ENCODE assay signal across 8 cellular contexts in the genomic region with DNA sequence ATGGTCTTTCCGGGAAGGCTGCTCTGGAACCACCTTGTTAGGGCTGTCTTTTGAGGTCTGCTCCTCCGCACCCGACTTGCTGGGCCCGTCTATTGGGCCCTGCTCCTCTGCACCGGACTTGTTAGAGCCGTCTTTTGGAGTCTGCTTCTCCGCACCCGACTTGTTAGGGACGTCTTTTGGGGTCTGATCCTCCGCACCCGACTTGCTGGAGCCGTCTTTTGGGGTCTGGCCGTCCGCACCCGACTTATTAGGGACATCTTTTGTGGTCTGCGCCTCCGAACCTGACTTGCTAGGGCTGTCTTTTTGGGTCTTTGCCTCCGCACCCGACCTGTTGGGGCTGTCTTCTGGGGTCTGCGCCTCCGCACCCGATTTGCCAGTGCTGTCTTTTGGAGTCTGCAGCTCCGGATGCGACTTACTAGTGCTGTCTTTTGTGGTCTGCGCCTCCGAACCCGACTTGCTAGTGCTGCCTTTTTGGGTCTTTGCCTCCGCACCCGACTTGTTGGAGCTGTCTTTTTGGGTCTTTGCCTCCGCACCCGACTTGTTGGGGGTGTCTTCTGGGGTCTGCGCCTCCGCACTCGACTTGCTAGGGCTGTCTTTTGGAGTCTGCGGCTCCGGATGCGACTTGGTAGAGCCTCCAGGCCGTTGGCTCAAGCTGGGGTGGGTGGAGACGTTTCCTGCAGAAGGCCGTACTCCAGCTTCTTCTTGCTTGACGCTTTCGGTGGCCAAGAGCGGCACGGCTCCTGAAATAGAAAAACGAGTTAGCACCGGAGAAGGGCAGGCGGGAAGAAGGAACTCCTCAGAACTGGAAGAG. TPM values are rescaled to one million over a fixed set of nuclear protein-coding genes. Genes with fewer than 3 reads are reported as not detected.
DNase-seq lines count a peak whose midpoint lies in the region; TF ChIP-seq lines count a peak whose summit lies in the region.

No MANE protein-coding gene starts in this region.

- no peaks in the 10 kb centered on the region for H3K9me3 ChIP-seq in neutrophil

- TF ChIP-seq CTCF in fibroblast of mammary gland (conservative IDR thresholded peaks at IDR 0.05; ENCODE audit: control insufficient read depth, insufficient read depth, low read depth, low read length) = no peak
- TF ChIP-seq CTCF in neutrophil (IDR thresholded peaks at IDR 0.05) = no peak

- peaks cover 53% of the 10 kb centered on the region for H3K4me1 Mint-ChIP-seq in activated T-cell treated with anti-CD3 and anti-CD28 coated beads, Interleukin-2, amount 50 U/mL, for 24 hours (ENCODE audit: low read depth)

- DNase-seq in EL (peak; percentile 48), HCEC 1CT (peak; percentile 19), NCI-H526 treated with DMSO at 0.1 percent for 48 hours (lab: John Stamatoyannopoulos, UW) (peak; percentile 40), fibroblast of mammary gland (ENCODE audit: low read depth) (peak; percentile 47), NCI-H226 (no peak)
- DNase-seq in activated T-cell treated with anti-CD3 and anti-CD28 coated beads, Interleukin-2, amount 50 U/mL, for 24 hours = peak; percentile 73

- H3K27me3 Mint-ChIP-seq in activated T-cell treated with anti-CD3 and anti-CD28 coated beads, Interleukin-2, amount 50 U/mL, for 24 hours = no peaks in the 10 kb centered on the region

- H3K27ac Mint-ChIP-seq in activated T-cell treated with anti-CD3 and anti-CD28 coated beads, Interleukin-2, amount 50 U/mL, for 24 hours = peak overlapping the region; percentile 98

- peaks cover 28% of the 10 kb centered on the region for H3K36me3 ChIP-seq in neutrophil
- H3K36me3 ChIP-seq in urinary bladder (ENCODE audit: insufficient read depth) = no peaks in the 10 kb centered on the region

- peak overlapping the region; percentile 70 for H3K4me3 ChIP-seq in fibroblast of mammary gland (ENCODE audit: control insufficient read depth, low read depth, low read length)
- peak overlapping the region; percentile 77 to 87 for H3K4me3 ChIP-seq in neutrophil (ENCODE audit: low read depth in 1 of 2, low read length in 1 of 2)
- H3K4me3 ChIP-seq in urinary bladder (ENCODE audit: low read depth, low read length) = peak overlapping the region; percentile 74

- 6% methylated on average over 47 of the region's 47 CpGs for WGBS in urinary bladder

- H3K9me3 Mint-ChIP-seq in activated T-cell treated with anti-CD3 and anti-CD28 coated beads, Interleukin-2, amount 50 U/mL, for 24 hours = no peaks in the 10 kb centered on the region

- H3K27me3 ChIP-seq in neutrophil = no peaks in the 10 kb centered on the region

- H3K27ac ChIP-seq in neutrophil = peak overlapping the region; percentile 98
- peak overlapping the region; percentile 1 for H3K27ac ChIP-seq in urinary bladder (ENCODE audit: low read depth)

- H3K4me1 ChIP-seq in neutrophil (ENCODE audit: control insufficient read depth in 1 of 2, insufficient read depth in 1 of 2, low read depth in 1 of 2, low read length in 1 of 2) = peaks cover 47 to 61% of the 10 kb centered on the region in 2 experiments
- peaks cover under 1% of the 10 kb centered on the region for H3K4me1 ChIP-seq in urinary bladder (ENCODE audit: insufficient read depth)

- peak overlapping the region; percentile 94 for H3K4me3 Mint-ChIP-seq in activated T-cell treated with anti-CD3 and anti-CD28 coated beads, Interleukin-2, amount 50 U/mL, for 24 hours

- H3K36me3 Mint-ChIP-seq in activated T-cell treated with anti-CD3 and anti-CD28 coated beads, Interleukin-2, amount 50 U/mL, for 24 hours (ENCODE audit: low read depth) = peaks cover 64% of the 10 kb centered on the region

RNA-seq across cellular contexts. Expression of a gene that starts 0.6 kb away (rescaled TPM):
- 58.7 TPM for total RNA-seq in urinary bladder
- 81.0 TPM for polyA plus RNA-seq in urinary bladder

RNA-seq across cellular contexts. Expression of a gene that starts 27.2 kb away (rescaled TPM):
- total RNA-seq in urinary bladder = 22.5 TPM
- polyA plus RNA-seq in urinary bladder = 34.4 TPM

RNA-seq across cellular contexts. Expression of a gene that starts 27.4 kb away (rescaled TPM):
- total RNA-seq in urinary bladder = 19.4 TPM
- polyA plus RNA-seq in urinary bladder = 21.0 TPM
